ENCODE assay signal across 21 cellular contexts in the genomic region with DNA sequence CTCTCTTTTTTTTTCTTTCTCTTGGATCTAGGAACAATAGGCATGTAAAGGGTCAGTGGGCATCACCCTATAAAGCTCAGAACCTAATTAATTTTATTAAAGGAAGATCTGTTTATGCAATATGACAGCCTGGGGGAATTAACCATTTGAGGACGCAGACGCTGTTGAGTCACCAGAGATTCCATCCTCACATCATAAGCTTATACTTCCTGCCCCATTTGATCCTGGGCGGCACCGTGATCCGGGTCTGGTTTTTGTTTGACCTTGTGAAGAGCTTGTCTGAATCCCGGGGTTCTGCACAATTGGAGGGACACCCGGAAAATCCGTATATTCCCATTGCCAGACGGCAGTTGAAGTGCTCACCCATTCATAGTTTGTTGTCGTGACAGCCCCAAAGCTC. TPM values are rescaled to one million over a fixed set of nuclear protein-coding genes. Genes with fewer than 3 reads are reported as not detected.
DNase-seq lines count a peak whose midpoint lies in the region; ATAC-seq, FAIRE-seq and TF ChIP-seq lines count a peak whose summit lies in the region.
"Had no signal": no experiment of that assay in that cellular context is flagged by ENCODE, and none has a peak within 500 bp of the region (broad histone marks: within the 10 kb centered on the region; RNA-seq: fewer than 3 reads in every experiment).

No MANE protein-coding gene starts in this region.

- no peaks in the 10 kb centered on the region for H3K9me1 ChIP-seq in keratinocyte (ENCODE audit: control insufficient read depth, extremely low read depth, insufficient read depth, low read length)

- POLR2A ChIA-PET in RWPE1 (lab: Yijun Ruan, JAX; ENCODE audit: low non-redundant PET), result no interaction called here

- H3K9me2 ChIP-seq in GM23248 (ENCODE audit: insufficient read depth), result no peaks in the 10 kb centered on the region

- H3F3A ChIP-seq in GM23248 (ENCODE audit: insufficient read depth), result no peaks in the 10 kb centered on the region

- no peaks in the 10 kb centered on the region for H3K36me3 ChIP-seq in DND-41 (ENCODE audit: insufficient read depth, low read length)
- H3K36me3 ChIP-seq in GM23248 (ENCODE audit: low read depth), result no peaks in the 10 kb centered on the region
- H3K36me3 ChIP-seq in keratinocyte (ENCODE audit: control insufficient read depth in 2 of 2, extremely low read depth in 1 of 2, insufficient read depth in 2 of 2, low read length in 2 of 2), result no peaks in the 10 kb centered on the region
- H3K36me3 ChIP-seq: heart left ventricle, thoracic aorta had no signal

- dilution Hi-C loops in keratinocyte (cut with MboI; ENCODE audit: extremely low pct_ligation_motif_present, low sequenced_read_pairs), result no loop called here

- H3K27me3 ChIP-seq in DND-41 (ENCODE audit: insufficient read depth, low read length, poor library complexity), result peaks cover 68% of the 10 kb centered on the region
- H3K27me3 ChIP-seq in GM23248 (replicated peaks; ENCODE audit: insufficient read depth), result peaks cover 82% of the 10 kb centered on the region
- peaks cover 24% of the 10 kb centered on the region for H3K27me3 ChIP-seq in keratinocyte (ENCODE audit: control insufficient read depth, extremely low read depth, insufficient read depth, low read length)

- peaks cover 43% of the 10 kb centered on the region for H3K27me3 Mint-ChIP-seq in activated T-helper 1 cell treated with anti-CD3 and anti-CD28 coated beads, Interleukin-12 subunit alpha, Interleukin-12 subunit beta, Interleukin-2, Interleukin-4 antibody, amounts not matched to agents 30 ng/mL and 10 ng/mL and 1 ng/mL, durations not matched to agents 14 hours and 24 hours and 36 hours (ENCODE audit: insufficient read depth)

- peak overlapping the region; percentile 79; the same call in 1 of the 2 replicates for H3K4me2 ChIP-seq in DND-41 (ENCODE audit: insufficient read depth, low read length)
- peak overlapping the region; percentile 88 for H3K4me2 ChIP-seq in GM23248 (ENCODE audit: unreplicated experiment)
- peak overlapping the region; percentile 83 for H3K4me2 ChIP-seq in keratinocyte (ENCODE audit: control insufficient read depth, extremely low read depth, insufficient read depth, low read depth, low read length)

- peaks cover 24% of the 10 kb centered on the region for H3K4me1 ChIP-seq in DND-41 (ENCODE audit: insufficient read depth, low read length)
- H3K4me1 ChIP-seq in GM23248 (ENCODE audit: insufficient read depth), result no peaks in the 10 kb centered on the region
- peaks cover 14% of the 10 kb centered on the region for H3K4me1 ChIP-seq in keratinocyte (ENCODE audit: control insufficient read depth, extremely low read depth, insufficient read depth, low read length)

- no peak overlapping the region for H3K4me3 Mint-ChIP-seq in activated T-helper 1 cell treated with anti-CD3 and anti-CD28 coated beads, Interleukin-12 subunit alpha, Interleukin-12 subunit beta, Interleukin-2, Interleukin-4 antibody, amounts not matched to agents 30 ng/mL and 10 ng/mL and 1 ng/mL, durations not matched to agents 14 hours and 24 hours and 36 hours
- H3K4me3 Mint-ChIP-seq: activated CD8-positive, alpha-beta T cell treated with anti-CD3 and anti-CD28 coated beads, Interleukin-2, amount 10 ng/mL, durations not matched to agents 7 days and 5 days; activated T-helper 17 cell treated with anti-CD3 and anti-CD28 coated beads, Interleukin-2, amount 50 U/mL, for 72 hours; mesothelial cell of epicardium; stimulated activated effector memory CD8-positive, alpha-beta T cell treated with anti-CD3 and anti-CD28 coated beads, Interleukin-12 subunit alpha, Interleukin-12 subunit beta, amount 100 ng/mL, for 72 hours had no signal

- H3K9ac ChIP-seq in DND-41 (ENCODE audit: low read depth, low read length) (no peak overlapping the region), GM23248 (no peak overlapping the region), keratinocyte (ENCODE audit: control insufficient read depth, extremely low read depth, insufficient read depth, low read length) (no peak overlapping the region)

- in situ Hi-C loops in GM23248 (cut with MboI), result loop anchor here (25.0 kb wide), 1 partner anchor 1533 kb away; no protein-coding TSS in a partner anchor
- in situ Hi-C loops in astrocyte of the cerebellum (cut with HindIII; ENCODE audit: low sequenced_read_pairs), result no loop called here

- H2AFZ ChIP-seq in DND-41 (ENCODE audit: low read depth, low read length) (no peak overlapping the region), GM23248 (no peak overlapping the region), keratinocyte (ENCODE audit: control insufficient read depth, low read length) (peak overlapping the region; percentile 84)

- H3K4me3 ChIP-seq in DND-41 (ENCODE audit: low read depth in 1 of 2, low read length in 2 of 2), result no peak overlapping the region; a peak in 1 of 4 replicates
- H3K4me3 ChIP-seq in GM23248, result no peak overlapping the region
- H3K4me3 ChIP-seq in astrocyte of the cerebellum (ENCODE audit: low read depth, low read length), result peak overlapping the region; percentile 41
- H3K4me3 ChIP-seq in keratinocyte (ENCODE audit: control insufficient read depth in 2 of 3, extremely low read depth in 1 of 3, insufficient read depth in 2 of 3, low read depth in 1 of 3, low read length in 3 of 3), result peak overlapping the region in 2 of 3 experiments; percentile 62 to 71
- H3K4me3 ChIP-seq: GM12878 had no signal

- DNase-seq in DND-41 (no peak), GM23248 (no peak), astrocyte of the cerebellum (ENCODE audit: low read depth) (no peak), keratinocyte (ENCODE audit: low read depth, low spot score) (no peak), NOMO-1 treated with DMSO at 0.1 percent for 48 hours (lab: John Stamatoyannopoulos, UW; ENCODE audit: unreplicated experiment) (no peak), RWPE1 (ENCODE audit: low spot score) (no peak)
- no peak for DNase-seq in activated T-helper 1 cell treated with anti-CD3 and anti-CD28 coated beads, Interleukin-12 subunit alpha, Interleukin-12 subunit beta, Interleukin-2, Interleukin-4 antibody, amounts not matched to agents 30 ng/mL and 10 ng/mL and 1 ng/mL, durations not matched to agents 14 hours and 24 hours and 36 hours (ENCODE audit: low spot score)
- DNase-seq: activated CD8-positive, alpha-beta T cell treated with anti-CD3 and anti-CD28 coated beads, Interleukin-2, amount 10 ng/mL, durations not matched to agents 7 days and 5 days; COR-L47; effector CD4-positive, alpha-beta T cell; heart left ventricle; Kasumi-1; NCI-H1417 treated with DMSO at 0.1 percent for 48 hours; stimulated activated CD4-positive, alpha-beta T cell treated with anti-CD3 and anti-CD28 coated beads, Interleukin-15, amount 100 ng/mL, for 24 hours had no signal

- CTCF ChIA-PET in RWPE1 (lab: Yijun Ruan, JAX), result interaction anchor here (0.5 to 2.8 kb wide), 5 partner anchors 9 to 1350 kb away, joined by 3 to 13 read pairs (median 3); no protein-coding TSS in a partner anchor

- no peak overlapping the region for H3K27ac Mint-ChIP-seq in activated T-helper 1 cell treated with anti-CD3 and anti-CD28 coated beads, Interleukin-12 subunit alpha, Interleukin-12 subunit beta, Interleukin-2, Interleukin-4 antibody, amounts not matched to agents 30 ng/mL and 10 ng/mL and 1 ng/mL, durations not matched to agents 14 hours and 24 hours and 36 hours
- H3K27ac Mint-ChIP-seq: activated CD8-positive, alpha-beta T cell treated with anti-CD3 and anti-CD28 coated beads, Interleukin-2, amount 10 ng/mL, durations not matched to agents 7 days and 5 days; activated T-helper 17 cell treated with anti-CD3 and anti-CD28 coated beads, Interleukin-2, amount 50 U/mL, for 72 hours; mesothelial cell of epicardium; stimulated activated effector memory CD8-positive, alpha-beta T cell treated with anti-CD3 and anti-CD28 coated beads, Interleukin-12 subunit alpha, Interleukin-12 subunit beta, amount 100 ng/mL, for 72 hours had no signal

- H3K79me2 ChIP-seq in DND-41 (ENCODE audit: insufficient read depth, low read length) (no peaks in the 10 kb centered on the region), GM23248 (ENCODE audit: insufficient read depth) (no peaks in the 10 kb centered on the region), keratinocyte (ENCODE audit: control insufficient read depth, insufficient read depth, low read length) (no peaks in the 10 kb centered on the region)

- no peak for FAIRE-seq in keratinocyte (lab: Jason Lieb, UNC)
- FAIRE-seq: GM12878 had no signal

- H3K9me3 ChIP-seq in DND-41 (ENCODE audit: insufficient read depth, low read length, severe bottlenecking), result no peaks in the 10 kb centered on the region
- H3K9me3 ChIP-seq in GM23248 (ENCODE audit: low read depth), result no peaks in the 10 kb centered on the region
- no peaks in the 10 kb centered on the region for H3K9me3 ChIP-seq in keratinocyte (ENCODE audit: control insufficient read depth, low read depth, low read length)
- H3K9me3 ChIP-seq: heart left ventricle, thoracic aorta had no signal

- no peaks in the 10 kb centered on the region for H3K36me3 Mint-ChIP-seq in activated T-helper 1 cell treated with anti-CD3 and anti-CD28 coated beads, Interleukin-12 subunit alpha, Interleukin-12 subunit beta, Interleukin-2, Interleukin-4 antibody, amounts not matched to agents 30 ng/mL and 10 ng/mL and 1 ng/mL, durations not matched to agents 14 hours and 24 hours and 36 hours (ENCODE audit: low read depth)
- H3K36me3 Mint-ChIP-seq: mesothelial cell of epicardium; stimulated activated effector memory CD8-positive, alpha-beta T cell treated with anti-CD3 and anti-CD28 coated beads, Interleukin-12 subunit alpha, Interleukin-12 subunit beta, amount 100 ng/mL, for 72 hours had no signal

- WGBS in GM23248 (ENCODE audit: low coverage in 1 of 2, low lambda C conversion rate in 2 of 2, missing lambda C conversion rate in 2 of 2), 2 experiments, result 1 to 6% methylated on average over 10 of the region's 10 CpGs

- no peaks in the 10 kb centered on the region for H3K9me3 Mint-ChIP-seq in activated T-helper 1 cell treated with anti-CD3 and anti-CD28 coated beads, Interleukin-12 subunit alpha, Interleukin-12 subunit beta, Interleukin-2, Interleukin-4 antibody, amounts not matched to agents 30 ng/mL and 10 ng/mL and 1 ng/mL, durations not matched to agents 14 hours and 24 hours and 36 hours
- H3K9me3 Mint-ChIP-seq: activated T-helper 17 cell treated with anti-CD3 and anti-CD28 coated beads, Interleukin-2, amount 50 U/mL, for 72 hours; mesothelial cell of epicardium; stimulated activated effector memory CD8-positive, alpha-beta T cell treated with anti-CD3 and anti-CD28 coated beads, Interleukin-12 subunit alpha, Interleukin-12 subunit beta, amount 100 ng/mL, for 72 hours had no signal

- peaks cover 6% of the 10 kb centered on the region for H3K4me1 Mint-ChIP-seq in activated T-helper 1 cell treated with anti-CD3 and anti-CD28 coated beads, Interleukin-12 subunit alpha, Interleukin-12 subunit beta, Interleukin-2, Interleukin-4 antibody, amounts not matched to agents 30 ng/mL and 10 ng/mL and 1 ng/mL, durations not matched to agents 14 hours and 24 hours and 36 hours (ENCODE audit: low read depth)
- H3K4me1 Mint-ChIP-seq: activated T-helper 17 cell treated with anti-CD3 and anti-CD28 coated beads, Interleukin-2, amount 50 U/mL, for 72 hours; stimulated activated effector memory CD8-positive, alpha-beta T cell treated with anti-CD3 and anti-CD28 coated beads, Interleukin-12 subunit alpha, Interleukin-12 subunit beta, amount 100 ng/mL, for 72 hours had no signal

- ATAC-seq in DND-41 (ENCODE audit: insufficient read depth, low read depth), result no peak
- no peak for ATAC-seq in HG03159 (IDR thresholded peaks at IDR 0.05; ENCODE audit: unreplicated experiment)
- ATAC-seq: activated CD8-positive, alpha-beta T cell treated with anti-CD3 and anti-CD28 coated beads, Interleukin-2, amount 10 ng/mL, durations not matched to agents 7 days and 5 days; activated T-helper 17 cell treated with anti-CD3 and anti-CD28 coated beads, Interleukin-2, amount 50 U/mL, for 72 hours; GM12878; heart left ventricle; stimulated activated effector memory CD8-positive, alpha-beta T cell treated with anti-CD3 and anti-CD28 coated beads, Interleukin-12 subunit alpha, Interleukin-12 subunit beta, amount 100 ng/mL, for 72 hours had no signal

- intact Hi-C loops in activated T-helper 1 cell treated with anti-CD3 and anti-CD28 coated beads, Interleukin-12 subunit alpha, Interleukin-12 subunit beta, Interleukin-2, Interleukin-4 antibody, amounts not matched to agents 30 ng/mL and 10 ng/mL and 1 ng/mL, durations not matched to agents 14 hours and 24 hours and 36 hours (cut with micrococcal nuclease), result loop anchor here (2.0 kb wide), 1 partner anchor 13 kb away; no protein-coding TSS in a partner anchor

- no peaks in the 10 kb centered on the region for H4K20me1 ChIP-seq in DND-41 (ENCODE audit: insufficient read depth, low read length)
- H4K20me1 ChIP-seq in GM23248 (ENCODE audit: insufficient read depth), result no peaks in the 10 kb centered on the region
- H4K20me1 ChIP-seq in keratinocyte (ENCODE audit: control insufficient read depth, extremely low read depth, insufficient read depth, low read length), result no peaks in the 10 kb centered on the region

- H3K27ac ChIP-seq in DND-41 (ENCODE audit: low read length) (no peak overlapping the region), GM23248 (no peak overlapping the region), keratinocyte (ENCODE audit: control insufficient read depth, insufficient read depth, low read length) (no peak overlapping the region), RWPE1 (no peak overlapping the region)
- H3K27ac ChIP-seq: heart left ventricle, thoracic aorta, VCaP had no signal

- TF ChIP-seq CTCF in DND-41 (IDR thresholded peaks at IDR 0.05; ENCODE audit: borderline replicate concordance, extremely low read depth, low read length, poor library complexity, severe bottlenecking) (no peak), astrocyte of the cerebellum (IDR thresholded peaks at IDR 0.05; ENCODE audit: low read depth, low read length, missing control alignments) (no peak), keratinocyte (optimal IDR thresholded peaks at IDR 0.05 in 1 of 3, IDR thresholded peaks at IDR 0.05 in 1 of 3, conservative IDR thresholded peaks at IDR 0.05 in 1 of 3; ENCODE audit: extremely low read depth in 1 of 3, insufficient read depth in 2 of 3, low read length in 3 of 3) (no peak), RWPE1 (conservative IDR thresholded peaks at IDR 0.05; ENCODE audit: low read depth) (no peak)

RNA-seq across cellular contexts. Expression of a gene that starts 16.8 kb away (rescaled TPM):
- total RNA-seq in GM23248 (2014; rRNA removed; shearing (Covaris generic)), result 1.8 and 3.5 TPM in 2 replicates
- 8.9 and 9.6 TPM in 2 replicates for polyA plus RNA-seq in GM23248 (2016; fragmentation: Nextera tagmentation; extraction: Ambion mirVana)
- polyA plus RNA-seq in keratinocyte, result 3.8 to 5.3 TPM (median 5.0 TPM) in 3 replicates
- polyA plus RNA-seq in keratinocyte (2011; ENCODE audit: low read depth), result 6.4 TPM
- polyA plus RNA-seq in keratinocyte (2011; cell fraction: cytosol; rRNA removed), result 2.9 and 3.7 TPM in 2 replicates
- 10.2 and 12.2 TPM in 2 replicates for polyA plus RNA-seq in keratinocyte (2011; cell fraction: nucleus; rRNA removed)
- polyA plus RNA-seq in keratinocyte (2012; ENCODE audit: low replicate concordance), result 4.8 and 12.4 TPM in 2 replicates
- polyA minus RNA-seq in keratinocyte, result 9.7 to 17.6 TPM (median 12.8 TPM) in 3 replicates
- polyA minus RNA-seq in keratinocyte (2011; cell fraction: cytosol; rRNA and poly(A)+ RNA removed), result 4.2 TPM
- polyA minus RNA-seq in keratinocyte (2011; cell fraction: nucleus; rRNA and poly(A)+ RNA removed), result 10.6 and 20.9 TPM in 2 replicates
- not detected in 2 replicates for total RNA-seq in activated T-helper 1 cell treated with anti-CD3 and anti-CD28 coated beads, Interleukin-12 subunit alpha, Interleukin-12 subunit beta, Interleukin-2, Interleukin-4 antibody, amounts not matched to agents 30 ng/mL and 10 ng/mL and 1 ng/mL, durations not matched to agents 14 hours and 24 hours and 36 hours

Comparison
In these comparisons a context has a peak if more than half of its experiments do, and no peak if none do; other contexts are left out.
1. H3K4me3 ChIP-seq: peak in astrocyte of the cerebellum (single experiment) and keratinocyte (2 of 3); none in DND-41 (0 of 2) and GM23248 (single experiment).
2. Peak in every context shown above with its lines, with median percentiles within 50 percentile points of each other: H3K4me2 ChIP-seq.